In genomic region chr17:80118601-80119270, GRCh38 we compare ENCODE assay signal across 16 cellular contexts. TPM values are rescaled to one million over a fixed set of nuclear protein-coding genes. Genes with fewer than 3 reads are reported as not detected.
DNase-seq lines count a peak whose midpoint lies in the region; ATAC-seq and TF ChIP-seq lines count a peak whose summit lies in the region.
"Had no signal": no experiment of that assay in that cellular context is flagged by ENCODE, and none has a peak within 500 bp of the region (broad histone marks: within the 10 kb centered on the region; RNA-seq: fewer than 3 reads in every experiment).

No MANE protein-coding gene starts in this region.

- H3K4me3 ChIP-seq in Panc1 (ENCODE audit: low read depth in 2 of 2, low read length in 2 of 2) (no peak overlapping the region), hepatocyte (no peak overlapping the region), sigmoid colon (no peak overlapping the region)
- H3K4me3 ChIP-seq: GM12878, MG63 had no signal

- H3K9me2 ChIP-seq in hepatocyte (replicated peaks; ENCODE audit: insufficient read depth), result no peaks in the 10 kb centered on the region

- no TSS peak for BruUV-seq in Panc1 (replicated peaks; lab: Mats Ljungman, UMichigan)

- H3K9me3 ChIP-seq in Panc1 (ENCODE audit: control insufficient read depth, insufficient read depth, low read depth, low read length), result no peaks in the 10 kb centered on the region
- H3K9me3 ChIP-seq in hepatocyte (ENCODE audit: low read depth), result no peaks in the 10 kb centered on the region
- no peaks in the 10 kb centered on the region for H3K9me3 ChIP-seq in sigmoid colon
- H3K9me3 ChIP-seq: MG63 had no signal

- POLR2A ChIA-PET in activated naive CD8-positive, alpha-beta T cell treated with anti-CD3 and anti-CD28 coated beads, Interleukin-2, amount 10 ng/mL, durations not matched to agents 7 days and 5 days (lab: Charles Lee), result no interaction called here
- POLR2A ChIA-PET in Panc1 (lab: Charles Lee), result no interaction called here

- peak; percentile 29 for DNase-seq in activated naive CD8-positive, alpha-beta T cell treated with anti-CD3 and anti-CD28 coated beads, Interleukin-2, amount 10 ng/mL, durations not matched to agents 7 days and 5 days
- DNase-seq in activated naive CD8-positive, alpha-beta T cell treated with anti-CD3 and anti-CD28 coated beads for 36 hours, result no peak
- DNase-seq in Panc1 (ENCODE audit: low read depth, low spot score) (no peak), hepatocyte (ENCODE audit: low spot score) (peak; percentile 3), sigmoid colon (peak; percentile 46), NCI-H2081 (lab: John Stamatoyannopoulos, UW) (no peak), NOMO-1 treated with dmso at 0.1 percent for 144 hours (lab: John Stamatoyannopoulos, UW; ENCODE audit: unreplicated experiment) (no peak)
- DNase-seq: AML-193; Calu3; CD4-positive, alpha-beta T cell; DMS79; MG63; NCI-H1092 treated with DMSO at 0.1 percent for 48 hours; NCI-H187 treated with DMSO at 0.1 percent for 48 hours had no signal

- no peaks in the 10 kb centered on the region for H3K9me3 Mint-ChIP-seq in activated naive CD8-positive, alpha-beta T cell treated with anti-CD3 and anti-CD28 coated beads, Interleukin-2, amount 10 ng/mL, durations not matched to agents 7 days and 5 days
- H3K9me3 Mint-ChIP-seq in activated naive CD8-positive, alpha-beta T cell treated with anti-CD3 and anti-CD28 coated beads for 36 hours, result peaks cover 6% of the 10 kb centered on the region
- H3K9me3 Mint-ChIP-seq: CD4-positive, alpha-beta T cell had no signal

- no peak for TF ChIP-seq EP300 in sigmoid colon (IDR thresholded peaks at IDR 0.05)

- peaks cover 4% of the 10 kb centered on the region for H3K4me1 Mint-ChIP-seq in activated naive CD8-positive, alpha-beta T cell treated with anti-CD3 and anti-CD28 coated beads, Interleukin-2, amount 10 ng/mL, durations not matched to agents 7 days and 5 days
- H3K4me1 Mint-ChIP-seq in activated naive CD8-positive, alpha-beta T cell treated with anti-CD3 and anti-CD28 coated beads for 36 hours, result no peaks in the 10 kb centered on the region

- 0 out of 2 replicates have a peak, but pooled peaks cover 1% of the 10 kb centered on the region for H3K4me1 ChIP-seq in Panc1 (ENCODE audit: control insufficient read depth, insufficient read depth, low read length)
- H3K4me1 ChIP-seq in hepatocyte (ENCODE audit: insufficient read depth), result no peaks in the 10 kb centered on the region
- no peaks in the 10 kb centered on the region for H3K4me1 ChIP-seq in sigmoid colon

- H3K4me3 Mint-ChIP-seq in activated naive CD8-positive, alpha-beta T cell treated with anti-CD3 and anti-CD28 coated beads, Interleukin-2, amount 10 ng/mL, durations not matched to agents 7 days and 5 days, result no peak overlapping the region
- H3K4me3 Mint-ChIP-seq in activated naive CD8-positive, alpha-beta T cell treated with anti-CD3 and anti-CD28 coated beads for 36 hours, result no peak overlapping the region
- H3K4me3 Mint-ChIP-seq: CD4-positive, alpha-beta T cell had no signal

- intact Hi-C loops in Panc1 (cut with micrococcal nuclease; ENCODE audit: unreplicated experiment) (no loop called here), sigmoid colon (cut with DNase I) (no loop called here)

- H3K79me2 ChIP-seq in hepatocyte, result no peaks in the 10 kb centered on the region

- CTCF ChIA-PET in Panc1 (lab: Charles Lee), result no interaction called here

- WGBS in hepatocyte (ENCODE audit: low lambda C conversion rate, missing lambda C conversion rate), result 90% methylated on average over 35 of the region's 35 CpGs
- WGBS in sigmoid colon, 2 donors, result 89 to 92% methylated on average over 35 of the region's 35 CpGs

- H3K27me3 Mint-ChIP-seq in activated naive CD8-positive, alpha-beta T cell treated with anti-CD3 and anti-CD28 coated beads, Interleukin-2, amount 10 ng/mL, durations not matched to agents 7 days and 5 days, result no peaks in the 10 kb centered on the region
- no peaks in the 10 kb centered on the region for H3K27me3 Mint-ChIP-seq in activated naive CD8-positive, alpha-beta T cell treated with anti-CD3 and anti-CD28 coated beads for 36 hours
- H3K27me3 Mint-ChIP-seq: CD4-positive, alpha-beta T cell had no signal

- TF ChIP-seq CTCF in Panc1 (IDR thresholded peaks at IDR 0.05) (no peak), hepatocyte (IDR thresholded peaks at IDR 0.05; ENCODE audit: poor library complexity) (no peak), sigmoid colon (IDR thresholded peaks at IDR 0.05) (no peak)

- H3K27me3 ChIP-seq in Panc1 (ENCODE audit: control insufficient read depth, insufficient read depth, low read length) (no peaks in the 10 kb centered on the region), hepatocyte (no peaks in the 10 kb centered on the region), sigmoid colon (peaks cover 0 to 2% (median 0%) of the 10 kb centered on the region in 3 donors)
- H3K27me3 ChIP-seq: MG63 had no signal

- no peaks in the 10 kb centered on the region for H3K36me3 ChIP-seq in Panc1 (ENCODE audit: control insufficient read depth, insufficient read depth, low read length)
- H3K36me3 ChIP-seq in hepatocyte (replicated peaks; ENCODE audit: insufficient read depth, low read depth), result no peaks in the 10 kb centered on the region
- peaks cover 0 to 19% (median 0%) of the 10 kb centered on the region in 4 donors for H3K36me3 ChIP-seq in sigmoid colon
- H3K36me3 ChIP-seq: MG63 had no signal

- peaks cover 2% of the 10 kb centered on the region for H3K36me3 Mint-ChIP-seq in activated naive CD8-positive, alpha-beta T cell treated with anti-CD3 and anti-CD28 coated beads, Interleukin-2, amount 10 ng/mL, durations not matched to agents 7 days and 5 days
- peaks cover 4% of the 10 kb centered on the region for H3K36me3 Mint-ChIP-seq in activated naive CD8-positive, alpha-beta T cell treated with anti-CD3 and anti-CD28 coated beads for 36 hours

- in situ Hi-C loops in Panc1 (cut with HindIII; ENCODE audit: low pct_unique_long_range_greater_than_20kb, low sequenced_read_pairs), result no loop called here

- H3K4me2 ChIP-seq in hepatocyte, result no peak overlapping the region

- no peak for ATAC-seq in activated naive CD8-positive, alpha-beta T cell treated with anti-CD3 and anti-CD28 coated beads, Interleukin-2, amount 10 ng/mL, durations not matched to agents 7 days and 5 days (ENCODE audit: low read depth)
- ATAC-seq in Panc1, result peak; percentile 40; the same call in 1 of the 2 replicates
- ATAC-seq in HG03354 (IDR thresholded peaks at IDR 0.05; ENCODE audit: poor library complexity, severe bottlenecking, unreplicated experiment), result no peak
- ATAC-seq: GM12878 had no signal

- no peak for TF ChIP-seq POLR2A in sigmoid colon (IDR thresholded peaks at IDR 0.05)

- no peak overlapping the region for H3K27ac ChIP-seq in Panc1 (ENCODE audit: low read length)
- no peak overlapping the region for H3K27ac ChIP-seq in hepatocyte
- H3K27ac ChIP-seq in sigmoid colon, result no peak overlapping the region

- no peaks in the 10 kb centered on the region for H4K20me1 ChIP-seq in hepatocyte (ENCODE audit: insufficient read depth, poor library complexity, severe bottlenecking)

- H3K27ac Mint-ChIP-seq in activated naive CD8-positive, alpha-beta T cell treated with anti-CD3 and anti-CD28 coated beads, Interleukin-2, amount 10 ng/mL, durations not matched to agents 7 days and 5 days, result no peak overlapping the region
- H3K27ac Mint-ChIP-seq in activated naive CD8-positive, alpha-beta T cell treated with anti-CD3 and anti-CD28 coated beads for 36 hours, result no peak overlapping the region
- H3K27ac Mint-ChIP-seq: CD4-positive, alpha-beta T cell had no signal

- no peak overlapping the region for H2AFZ ChIP-seq in hepatocyte

RNA-seq across cellular contexts. Expression of gene GAA, which starts 17.4 kb away (rescaled TPM):
- total RNA-seq in activated naive CD8-positive, alpha-beta T cell treated with anti-CD3 and anti-CD28 coated beads, Interleukin-2, amount 10 ng/mL, durations not matched to agents 7 days and 5 days, result 10 to 100 TPM; 41.9 to 48.9 TPM
- 10 to 100 TPM; 39.3 to 43.9 TPM for total RNA-seq in activated naive CD8-positive, alpha-beta T cell treated with anti-CD3 and anti-CD28 coated beads for 36 hours
- total RNA-seq in Panc1 (2021; ENCODE audit: unreplicated experiment) (36.1 TPM), hepatocyte (35.2 and 37.1 TPM in 2 replicates), sigmoid colon (10 to 100 TPM; 38.5 to 74.2 (median 54.4) TPM)
- 46.6 TPM for polyA plus RNA-seq in Panc1 (2012; ENCODE audit: insufficient read length)
- polyA plus RNA-seq in hepatocyte (43.1 and 55.8 TPM in 2 replicates), sigmoid colon (10 to 100 TPM; 13.8 to 35.7 (median 30.7) TPM)

RNA-seq across cellular contexts. Expression of gene EIF4A3, which starts 28.2 kb away (rescaled TPM):
- total RNA-seq in activated naive CD8-positive, alpha-beta T cell treated with anti-CD3 and anti-CD28 coated beads, Interleukin-2, amount 10 ng/mL, durations not matched to agents 7 days and 5 days, result 100 to 1,000 TPM; 106 to 115 TPM
- total RNA-seq in activated naive CD8-positive, alpha-beta T cell treated with anti-CD3 and anti-CD28 coated beads for 36 hours, result 100 to 1,000 TPM; 192 to 197 TPM
- total RNA-seq in Panc1 (2021; ENCODE audit: unreplicated experiment) (169 TPM), hepatocyte (59.3 and 81.7 TPM in 2 replicates), sigmoid colon (10 to 100 TPM; 26.6 to 45.1 (median 39.8) TPM)
- polyA plus RNA-seq in Panc1 (2012; ENCODE audit: insufficient read length), result 257 TPM
- polyA plus RNA-seq in hepatocyte (106 and 107 TPM in 2 replicates), sigmoid colon (10 to 100 TPM; 60.7 to 97.1 (median 85.1) TPM)

RNA-seq across cellular contexts. Expression of gene CARD14, which starts 51.1 kb away (rescaled TPM):
- total RNA-seq in activated naive CD8-positive, alpha-beta T cell treated with anti-CD3 and anti-CD28 coated beads, Interleukin-2, amount 10 ng/mL, durations not matched to agents 7 days and 5 days, result not detected
- not detected for total RNA-seq in activated naive CD8-positive, alpha-beta T cell treated with anti-CD3 and anti-CD28 coated beads for 36 hours
- total RNA-seq in Panc1 (2021; ENCODE audit: unreplicated experiment), result not detected
- polyA plus RNA-seq in Panc1 (2012; ENCODE audit: insufficient read length), result 0.57 TPM
- total RNA-seq in hepatocyte, result 0.16 and 0.17 TPM in 2 replicates
- 0.17 and 0.61 TPM in 2 replicates for polyA plus RNA-seq in hepatocyte
- not detected for total RNA-seq in sigmoid colon
- 1 to 10 TPM in 2 of 3 donors, under 1 TPM in 1; 0.23 to 1.8 (median 1.5) TPM for polyA plus RNA-seq in sigmoid colon
- total RNA-seq: CD4-positive, alpha-beta T cell; GM12878 had no signal

Comparison
In these comparisons a context has a peak if more than half of its experiments do, and no peak if none do; other contexts are left out.
1. DNase-seq: peak in activated naive CD8-positive, alpha-beta T cell treated with anti-CD3 and anti-CD28 coated beads, Interleukin-2, amount 10 ng/mL, durations not matched to agents 7 days and 5 days (single experiment), hepatocyte (single experiment) and sigmoid colon (single experiment); none in activated naive CD8-positive, alpha-beta T cell treated with anti-CD3 and anti-CD28 coated beads for 36 hours (single experiment), Panc1 (single experiment), NCI-H2081 (0 of 2) and NOMO-1 treated with dmso at 0.1 percent for 144 hours (single experiment).